1 cellular context compared by ENCODE assay signal in genomic region chr2:36468463-36469266, GRCh38.
TF ChIP-seq lines count a peak whose summit lies in the region.

No MANE protein-coding gene starts in this region.

TF ChIP-seq in GM23338, 12 proteins besides CTCF, POLR2A, EP300 and RAD21 (continued from another document):
- TF ChIP-seq ETS1 (IDR thresholded peaks at IDR 0.05) (no peak), ZNF114 (CRISPR knock-in tag; IDR thresholded peaks at IDR 0.05) (no peak), ZNF462 (CRISPR knock-in tag; IDR thresholded peaks at IDR 0.05) (no peak), ZNF331 (CRISPR knock-in tag; IDR thresholded peaks at IDR 0.05; ENCODE audit: low read depth) (no peak)
TF ChIP-seq in GM23338: peak in this region for 0.
